In genomic region chr5:60323596-60323995, GRCh38 we compare ENCODE assay signal across 18 cellular contexts.
"Had no signal": no experiment of that assay in that cellular context is flagged by ENCODE, and none has a peak within 500 bp of the region (broad histone marks: within the 10 kb centered on the region; RNA-seq: fewer than 3 reads in every experiment).

No MANE protein-coding gene starts in this region.

- H3K4me1 ChIP-seq: breast epithelium, colonic mucosa, suprapubic skin, uterus had no signal

- DNase-seq: activated CD8-positive, alpha-beta memory T cell treated with anti-CD3 and anti-CD28 coated beads for 24 hours; activated CD8-positive, alpha-beta memory T cell treated with anti-CD3 and anti-CD28 coated beads, Interleukin-2, amount 50 U/mL, for 4 hours; activated T-cell treated with anti-CD3 and anti-CD28 coated beads, Interleukin-2, amount 50 U/mL, for 24 hours; colonic mucosa; left cardiac atrium; mucosa of descending colon; small intestine; stimulated activated CD4-positive, alpha-beta T cell treated with anti-CD3 and anti-CD28 coated beads, Interleukin-2, amount 100 ng/mL, for 24 hours; stomach; T-helper 1 cell; uterus had no signal

- H3K4me3 Mint-ChIP-seq: activated T-cell treated with anti-CD3 and anti-CD28 coated beads, Interleukin-2, amount 50 U/mL, for 24 hours; activated T-helper 17 cell treated with anti-CD3 and anti-CD28 coated beads, Interleukin-2, amount 50 U/mL, for 72 hours; memory B cell; stimulated activated memory B cell treated with anti-CD40 and anti-IgM and Interleukin-4, amounts not matched to agents 10 μg/mL and 1 μg/mL and 100 μg/mL, for 72 hours had no signal

- H3K27ac ChIP-seq: breast epithelium, colonic mucosa, stomach, suprapubic skin, uterus had no signal

- H3K4me3 ChIP-seq: breast epithelium, colonic mucosa, mucosa of descending colon, stomach, suprapubic skin, uterus had no signal

- H3K9me3 ChIP-seq: colonic mucosa, uterus had no signal

- H3K36me3 ChIP-seq: breast epithelium, colonic mucosa, stomach, suprapubic skin, uterus had no signal

- H3K27me3 ChIP-seq: breast epithelium, colonic mucosa, stomach, suprapubic skin, uterus had no signal

- ATAC-seq: activated naive CD4-positive, alpha-beta T cell treated with anti-CD3 and anti-CD28 coated beads, Interleukin-2, amount 50 U/mL, for 72 hours; activated T-helper 17 cell treated with anti-CD3 and anti-CD28 coated beads, Interleukin-2, amount 50 U/mL, for 72 hours; left cardiac atrium; mucosa of descending colon; sciatic nerve; stimulated activated memory B cell treated with anti-CD40 and anti-IgM and Interleukin-4, amounts not matched to agents 10 μg/mL and 1 μg/mL and 100 μg/mL, for 72 hours had no signal

- H3K27ac Mint-ChIP-seq: activated naive CD4-positive, alpha-beta T cell treated with anti-CD3 and anti-CD28 coated beads, Interleukin-2, amount 50 U/mL, for 72 hours; activated T-cell treated with anti-CD3 and anti-CD28 coated beads, Interleukin-2, amount 50 U/mL, for 24 hours; activated T-helper 17 cell treated with anti-CD3 and anti-CD28 coated beads, Interleukin-2, amount 50 U/mL, for 72 hours; memory B cell; stimulated activated memory B cell treated with anti-CD40 and anti-IgM and Interleukin-4, amounts not matched to agents 10 μg/mL and 1 μg/mL and 100 μg/mL, for 72 hours had no signal

- H3K4me1 Mint-ChIP-seq: activated T-helper 17 cell treated with anti-CD3 and anti-CD28 coated beads, Interleukin-2, amount 50 U/mL, for 72 hours; memory B cell; stimulated activated memory B cell treated with anti-CD40 and anti-IgM and Interleukin-4, amounts not matched to agents 10 μg/mL and 1 μg/mL and 100 μg/mL, for 72 hours had no signal

- H3K27me3 Mint-ChIP-seq: activated T-cell treated with anti-CD3 and anti-CD28 coated beads, Interleukin-2, amount 50 U/mL, for 24 hours; activated T-helper 17 cell treated with anti-CD3 and anti-CD28 coated beads, Interleukin-2, amount 50 U/mL, for 72 hours; memory B cell; stimulated activated memory B cell treated with anti-CD40 and anti-IgM and Interleukin-4, amounts not matched to agents 10 μg/mL and 1 μg/mL and 100 μg/mL, for 72 hours had no signal
